8 cellular contexts compared by ENCODE assay signal in genomic region chr6:72553531-72554202, GRCh38.
A peak's percentile ranks its signal among the peaks of the same experiment; 100 is the strongest.
DNase-seq lines count a peak whose midpoint lies in the region; ATAC-seq and TF ChIP-seq lines count a peak whose summit lies in the region.

No MANE protein-coding gene starts in this region.

- in situ Hi-C loops in Caki2 (cut with HindIII; ENCODE audit: low pct_unique_long_range_greater_than_20kb, low sequenced_read_pairs) (no loop called here), KBM-7 (cut with MboI; ENCODE audit: low pct_unique_long_range_greater_than_20kb, low sequenced_read_pairs) (no loop called here)

- H2AFZ ChIP-seq in Karpas-422 (ENCODE audit: low read length), result no peak overlapping the region

- H3K27ac ChIP-seq in Karpas-422 (ENCODE audit: low read length), result no peak overlapping the region

- no peaks in the 10 kb centered on the region for H3K79me2 ChIP-seq in Karpas-422 (ENCODE audit: low read length)

- no peaks in the 10 kb centered on the region for H3K27me3 ChIP-seq in Karpas-422 (ENCODE audit: low read length)

- H3K4me2 ChIP-seq in Karpas-422 (ENCODE audit: low read depth, low read length, poor library complexity, severe bottlenecking), result no peak overlapping the region

- H3K9me2 ChIP-seq in Karpas-422 (replicated peaks; ENCODE audit: insufficient read depth, low read length), result no peaks in the 10 kb centered on the region

- no peak overlapping the region for H3K9ac ChIP-seq in Karpas-422 (ENCODE audit: low read length)

- H3K9me3 ChIP-seq in Karpas-422 (ENCODE audit: low read length), result no peaks in the 10 kb centered on the region

- H3K4me3 ChIP-seq in Karpas-422 (ENCODE audit: low read length) (no peak overlapping the region), WI38 (ENCODE audit: low read depth, low read length) (peak overlapping the region; percentile 29)

- no peaks in the 10 kb centered on the region for H3K4me1 ChIP-seq in Karpas-422 (ENCODE audit: low read length)

- no peaks in the 10 kb centered on the region for H4K20me1 ChIP-seq in Karpas-422 (ENCODE audit: insufficient read depth, low read depth, low read length)

- no peak for ATAC-seq in GM21367 (IDR thresholded peaks at IDR 0.05; ENCODE audit: unreplicated experiment)
- ATAC-seq in HG03442 (IDR thresholded peaks at IDR 0.05; ENCODE audit: unreplicated experiment), result no peak

- H3K36me3 ChIP-seq in Karpas-422 (ENCODE audit: insufficient read depth, low read length), result no peaks in the 10 kb centered on the region

- DNase-seq in Caki2 (ENCODE audit: low read depth) (peak; percentile 26), Karpas-422 (peak; percentile 20), kidney tubule cell (ENCODE audit: low spot score) (peak; percentile 78), KBM-7 (no peak), GM19240 (ENCODE audit: insufficient read length, low spot score) (no peak)

- TF ChIP-seq CTCF in WI38 (IDR thresholded peaks at IDR 0.05; ENCODE audit: low read depth, low read length), result no peak

Comparison
In these comparisons a context has a peak if more than half of its experiments do, and no peak if none do; other contexts are left out.
1. DNase-seq: peak in Caki2 (single experiment), Karpas-422 (single experiment) and kidney tubule cell (single experiment); none in KBM-7 (single experiment) and GM19240 (single experiment).